20 cellular contexts compared by ENCODE assay signal in the genomic region with DNA sequence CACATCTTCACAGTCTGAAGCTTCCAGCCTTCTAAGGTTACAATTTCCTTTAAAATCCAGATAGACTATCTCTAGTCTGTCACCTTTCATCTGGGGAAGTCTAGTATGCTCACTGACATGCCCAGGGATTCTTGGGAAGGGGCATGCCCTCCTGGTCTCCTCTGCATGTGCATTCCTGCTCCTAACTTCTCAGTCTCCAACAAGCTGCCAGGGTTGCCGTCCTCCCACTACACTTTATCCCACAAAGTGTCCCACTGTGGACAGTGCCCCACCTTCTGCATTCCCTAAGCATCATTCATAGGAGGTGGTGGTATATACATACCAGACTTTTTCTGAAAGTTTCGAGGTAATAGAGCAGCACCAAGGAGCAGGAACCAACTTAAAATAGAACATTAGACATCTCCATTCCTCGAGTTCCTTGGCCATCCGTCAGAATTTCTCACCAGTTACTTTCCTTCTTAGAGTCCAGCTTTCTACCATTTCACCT. TPM values are rescaled to one million over a fixed set of nuclear protein-coding genes. Genes with fewer than 3 reads are reported as not detected.
DNase-seq lines count a peak whose midpoint lies in the region; FAIRE-seq and TF ChIP-seq lines count a peak whose summit lies in the region.
"Had no signal": no experiment of that assay in that cellular context is flagged by ENCODE, and none has a peak within 500 bp of the region (broad histone marks: within the 10 kb centered on the region; RNA-seq: fewer than 3 reads in every experiment).

No MANE protein-coding gene starts in this region.

- no peak for TF ChIP-seq CTCF in choroid plexus epithelial cell (conservative IDR thresholded peaks at IDR 0.05; ENCODE audit: low read depth, low read length)

- TF ChIP-seq POLR2A in GM12891 (IDR thresholded peaks at IDR 0.05; ENCODE audit: low read depth, low read length), result no peak

- DNase-seq in EH (ENCODE audit: low read depth), result peak; percentile 85
- peak; percentile 69 for DNase-seq in M059J (ENCODE audit: low read depth)
- DNase-seq in choroid plexus epithelial cell (ENCODE audit: low read depth), result peak; percentile 37
- peak; percentile 5 for DNase-seq in mesenteric fat pad (ENCODE audit: low spot score)
- no peak for DNase-seq in DMS 273 (lab: John Stamatoyannopoulos, UW; ENCODE audit: unreplicated experiment)
- DNase-seq in GM12891 (ENCODE audit: insufficient read length, low spot score), result no peak
- DNase-seq in iPS-NIHi11 (ENCODE audit: low spot score), result no peak
- DNase-seq in amniotic stem cell (lab: John Stamatoyannopoulos, UW), result no peak
- DNase-seq: activated CD4-positive, CD25-positive, alpha-beta regulatory T cell; DMS 273 treated with DMSO at 0.1 percent for 48 hours; heart right ventricle; MV-4-11; NCI-H2081 treated with DMSO at 0.1 percent for 48 hours; NCI-H69 had no signal

- H3K4me3 ChIP-seq in choroid plexus epithelial cell (ENCODE audit: low read depth, low read length), result no peak overlapping the region
- H3K4me3 ChIP-seq: ascending aorta, heart right ventricle, right atrium auricular region had no signal

- FAIRE-seq in GM12891 (lab: Jason Lieb, UNC), result no peak
- FAIRE-seq: GM19239 had no signal

TF ChIP-seq in GM12891, 5 proteins besides CTCF, POLR2A, EP300 and RAD21:
- TF ChIP-seq SPI1 (IDR thresholded peaks at IDR 0.05; ENCODE audit: low read depth, low read length) (no peak), PAX5 (IDR thresholded peaks at IDR 0.05; ENCODE audit: insufficient read depth, low read length, severe bottlenecking) (no peak), TAF1 (IDR thresholded peaks at IDR 0.05; ENCODE audit: low read depth, low read length) (no peak), POLR2AphosphoS5 (IDR thresholded peaks at IDR 0.05; ENCODE audit: low read depth, low read length) (no peak), POU2F2 (IDR thresholded peaks at IDR 0.05; ENCODE audit: low read depth, low read length) (no peak)

RNA-seq across cellular contexts. Expression of gene EIF3F, which starts 28.7 kb away (rescaled TPM):
- total RNA-seq in M059J (2014; rRNA removed; shearing (Covaris generic)), result 288 and 321 TPM in 2 replicates
- 144 TPM for total RNA-seq in mesenteric fat pad
- 350 TPM for polyA plus RNA-seq in GM12891 (2012; ENCODE audit: low read depth, missing spikeins)

RNA-seq across cellular contexts. Expression of gene NLRP10, which starts 50.5 kb away (rescaled TPM):
- total RNA-seq in M059J (2014; rRNA removed; shearing (Covaris generic)), result 0.12 and 2.1 TPM in 2 replicates
- total RNA-seq in mesenteric fat pad, result not detected
- not detected for polyA plus RNA-seq in GM12891 (2012; ENCODE audit: low read depth, missing spikeins)
- total RNA-seq: ascending aorta, dermis microvascular lymphatic vessel endothelial cell, heart right ventricle, mononuclear cell, right atrium auricular region had no signal
- polyA plus RNA-seq: esophagus, heart right ventricle had no signal

Comparison
In these comparisons a context has a peak if more than half of its experiments do, and no peak if none do; other contexts are left out.
1. DNase-seq: peak in EH (single experiment), M059J (single experiment), choroid plexus epithelial cell (single experiment) and mesenteric fat pad (single experiment); none in DMS 273 (single experiment), GM12891 (single experiment), iPS-NIHi11 (single experiment) and amniotic stem cell (single experiment).